29 cellular contexts compared by ENCODE assay signal in the genomic region with DNA sequence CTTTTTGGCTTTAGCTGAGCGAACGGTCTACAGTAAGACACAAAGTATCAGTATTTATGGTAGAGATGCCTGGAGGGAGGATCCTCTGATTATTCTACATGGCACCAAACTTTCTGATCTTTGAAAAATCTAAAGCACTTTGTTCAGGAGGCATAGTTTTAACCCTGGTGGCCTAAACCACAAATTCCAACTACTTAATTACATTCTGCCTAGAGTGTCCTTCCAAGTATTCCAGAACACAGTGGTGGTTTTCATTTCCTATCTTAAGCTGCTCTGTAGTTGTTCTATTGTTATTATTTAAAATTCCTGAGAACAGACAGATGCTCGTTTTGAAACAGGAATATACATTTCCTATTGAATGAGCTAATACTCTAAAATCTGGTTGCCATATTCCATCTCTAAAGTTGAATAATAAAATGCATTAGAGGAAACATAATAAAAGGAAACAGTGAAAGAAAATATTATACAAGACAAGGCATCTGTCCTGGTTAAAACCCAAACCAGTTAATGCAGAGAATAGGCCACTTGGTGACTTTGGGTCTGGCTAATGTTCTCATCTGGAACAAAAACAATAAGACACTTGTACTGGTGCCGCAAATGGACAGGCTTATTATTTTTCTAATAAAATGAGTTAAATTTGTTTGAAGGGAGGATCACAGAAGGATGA.
DNase-seq lines count a peak whose midpoint lies in the region; ATAC-seq and TF ChIP-seq lines count a peak whose summit lies in the region.
"Had no signal": no experiment of that assay in that cellular context is flagged by ENCODE, and none has a peak within 500 bp of the region (broad histone marks: within the 10 kb centered on the region; RNA-seq: fewer than 3 reads in every experiment).

No MANE protein-coding gene starts in this region.

- no peaks in the 10 kb centered on the region for H3K4me1 ChIP-seq in mammary epithelial cell (ENCODE audit: insufficient read depth, low read length)
- H3K4me1 ChIP-seq in mesenchymal stem cell (ENCODE audit: control insufficient read depth, insufficient read depth, low read depth, low read length) = no peaks in the 10 kb centered on the region
- no peaks in the 10 kb centered on the region for H3K4me1 ChIP-seq in Karpas-422 (ENCODE audit: low read length)
- H3K4me1 ChIP-seq: BE2C, parathyroid adenoma, Peyer's patch, right lobe of liver, uterus had no signal

- dilution Hi-C loops in mammary epithelial cell (cut with HindIII; ENCODE audit: low sequenced_read_pairs) = no loop called here

- ATAC-seq in GM18870 (IDR thresholded peaks at IDR 0.05; ENCODE audit: unreplicated experiment) = no peak
- ATAC-seq: heart right ventricle; right lobe of liver; stimulated activated naive B cell treated with anti-CD40 and anti-IgM and Interleukin-4, amounts not matched to agents 10 μg/mL and 1 μg/mL and 100 μg/mL, for 72 hours had no signal

- intact Hi-C loops in mammary epithelial cell (cut with micrococcal nuclease) = no loop called here

- H3K18ac ChIP-seq in mesenchymal stem cell (ENCODE audit: low read depth in 1 of 2, low read length in 2 of 2) = peak overlapping the region in 1 of 2 experiments; percentile 21

- H3K9ac ChIP-seq in mammary epithelial cell (ENCODE audit: insufficient read depth, low read length) (no peak overlapping the region), mesenchymal stem cell (ENCODE audit: low read length) (no peak overlapping the region), Karpas-422 (ENCODE audit: low read length) (no peak overlapping the region)
- H3K9ac ChIP-seq: parathyroid adenoma had no signal

- H4K91ac ChIP-seq in mesenchymal stem cell (ENCODE audit: low read length) = no peak overlapping the region

- no peak overlapping the region for H2BK5ac ChIP-seq in mesenchymal stem cell (ENCODE audit: low read depth, low read length, poor library complexity, severe bottlenecking)

- no peaks in the 10 kb centered on the region for H3K9me2 ChIP-seq in Karpas-422 (replicated peaks; ENCODE audit: insufficient read depth, low read length)

- H2BK120ac ChIP-seq in mesenchymal stem cell (ENCODE audit: low read depth, low read length) = peak overlapping the region; percentile 42

- H3K79me2 ChIP-seq in mammary epithelial cell (ENCODE audit: insufficient read depth, low read length) = no peaks in the 10 kb centered on the region
- no peaks in the 10 kb centered on the region for H3K79me2 ChIP-seq in Karpas-422 (ENCODE audit: low read length)
- H3K79me2 ChIP-seq: parathyroid adenoma had no signal

- H3K4ac ChIP-seq in mesenchymal stem cell (ENCODE audit: low read depth in 1 of 2, low read length in 2 of 2) = no peak overlapping the region

- no TSS peak for BruUV-seq in mammary epithelial cell (replicated peaks; lab: Mats Ljungman, UMichigan)

- no peak overlapping the region for H2BK15ac ChIP-seq in mesenchymal stem cell (ENCODE audit: low read depth, poor library complexity, severe bottlenecking)

- H3K4me2 ChIP-seq in mammary epithelial cell (ENCODE audit: insufficient read depth, low read depth, low read length) (peak overlapping the region; percentile 9), mesenchymal stem cell (ENCODE audit: low read length, poor library complexity, severe bottlenecking) (no peak overlapping the region), Karpas-422 (ENCODE audit: low read depth, low read length, poor library complexity, severe bottlenecking) (no peak overlapping the region)

- DNase-seq in AG04449 (ENCODE audit: low read depth, low spot score) = peak; percentile 31
- DNase-seq in M059J (ENCODE audit: low read depth) = peak; percentile 33
- DNase-seq in mammary epithelial cell = no peak
- DNase-seq in mesenchymal stem cell = peak; percentile 32
- DNase-seq in NAMALWA (ENCODE audit: low spot score) = no peak
- DNase-seq in Karpas-422 = no peak
- DNase-seq in activated CD4-positive, alpha-beta T cell treated with anti-CD3 and anti-CD28 coated beads for 48 hours = no peak
- DNase-seq: activated CD4-positive, alpha-beta T cell treated with anti-CD3 and anti-CD28 coated beads, Interleukin-2, amount 50 U/mL, for 4 hours; activated CD4-positive, CD25-positive, alpha-beta regulatory T cell; activated naive CD4-positive, alpha-beta T cell treated with anti-CD3 and anti-CD28 coated beads, Interleukin-2, amount 10 ng/mL, durations not matched to agents 7 days and 5 days; BE2C; CD8-positive, alpha-beta memory T cell; DMS53; GF-D8; H7; heart right ventricle; kidney glomerular epithelial cell; NCI-H1417; NCI-H2029 treated with DMSO at 0.1 percent for 48 hours; NCI-H2227 treated with DMSO at 0.1 percent for 48 hours; NCI-H69; Peyer's patch; right lobe of liver; stimulated activated CD4-positive, alpha-beta T cell treated with anti-CD3 and anti-CD28 coated beads, Interleukin-4, amount 100 ng/mL, for 4 hours; stimulated activated naive B cell treated with anti-CD40 and anti-IgM and Interleukin-4, amounts not matched to agents 10 μg/mL and 1 μg/mL and 100 μg/mL, for 72 hours; uterus had no signal

- H3K36me3 ChIP-seq in mammary epithelial cell (ENCODE audit: insufficient read depth, low read length) (no peaks in the 10 kb centered on the region), mesenchymal stem cell (ENCODE audit: control insufficient read depth in 1 of 2, insufficient read depth in 2 of 2, low read depth in 1 of 2, low read length in 2 of 2) (no peaks in the 10 kb centered on the region), Karpas-422 (ENCODE audit: insufficient read depth, low read length) (no peaks in the 10 kb centered on the region)
- H3K36me3 ChIP-seq: BE2C, heart right ventricle, Peyer's patch, right lobe of liver, uterus had no signal

- WGBS in mammary epithelial cell (ENCODE audit: low coverage, missing lambda C conversion rate) = 30% methylated on average over 4 of the region's 4 CpGs
- WGBS in mesenchymal stem cell = 93% methylated on average over 3 of the region's 4 CpGs

- H2BK12ac ChIP-seq in mesenchymal stem cell (ENCODE audit: low read length in 2 of 2) = peak overlapping the region in 1 of 2 experiments; percentile 69

- H3K23ac ChIP-seq in mesenchymal stem cell (ENCODE audit: low read length in 2 of 2) = no peak overlapping the region

- H3K14ac ChIP-seq in mesenchymal stem cell (ENCODE audit: low read length in 2 of 2) = no peak overlapping the region

- H3K4me3 ChIP-seq in AG04449 (ENCODE audit: low read depth, low read length) (no peak overlapping the region), mammary epithelial cell (replicated peaks in 1 of 3; ENCODE audit: insufficient read depth in 1 of 3, low read depth in 2 of 3, low read length in 3 of 3) (no peak overlapping the region), mesenchymal stem cell (ENCODE audit: insufficient read depth in 1 of 2, low read depth in 1 of 2, low read length in 2 of 2) (no peak overlapping the region), Karpas-422 (ENCODE audit: low read length) (no peak overlapping the region)
- H3K4me3 ChIP-seq: heart right ventricle, Peyer's patch, right lobe of liver, uterus had no signal

- in situ Hi-C loops in mammary epithelial cell (cut with MboI; ENCODE audit: low sequenced_read_pairs in 2 of 2) = no loop called here

- H2AK5ac ChIP-seq in mesenchymal stem cell (ENCODE audit: low read length, severe bottlenecking) = no peak overlapping the region

- H3K79me1 ChIP-seq in mesenchymal stem cell (replicated peaks; ENCODE audit: low read length, poor library complexity, severe bottlenecking) = no peaks in the 10 kb centered on the region

- H3K27ac ChIP-seq in mammary epithelial cell (ENCODE audit: insufficient read depth, low read depth, low read length) (no peak overlapping the region), mesenchymal stem cell (ENCODE audit: low read length, poor library complexity, severe bottlenecking) (no peak overlapping the region), Karpas-422 (ENCODE audit: low read length) (no peak overlapping the region)
- H3K27ac ChIP-seq: epithelial cell of prostate, parathyroid adenoma, Peyer's patch, right lobe of liver, uterus had no signal

- H4K8ac ChIP-seq in mesenchymal stem cell (ENCODE audit: low read length) = no peak overlapping the region

- H2AFZ ChIP-seq in mammary epithelial cell (ENCODE audit: low read depth, low read length) (peak overlapping the region; percentile 85), mesenchymal stem cell (ENCODE audit: low read depth, low read length) (no peak overlapping the region), Karpas-422 (ENCODE audit: low read length) (no peak overlapping the region)
- H2AFZ ChIP-seq: parathyroid adenoma had no signal

- H3K9me3 ChIP-seq in mammary epithelial cell (replicated peaks; ENCODE audit: insufficient read depth, low read length) (no peaks in the 10 kb centered on the region), mesenchymal stem cell (ENCODE audit: control insufficient read depth, low read length) (no peaks in the 10 kb centered on the region), Karpas-422 (ENCODE audit: low read length) (no peaks in the 10 kb centered on the region; the same call in 1 of the 2 replicates)
- H3K9me3 ChIP-seq: BE2C, Peyer's patch, right lobe of liver, uterus had no signal

- no peaks in the 10 kb centered on the region for H3K27me3 ChIP-seq in mammary epithelial cell (ENCODE audit: insufficient read depth, low read length)
- no peaks in the 10 kb centered on the region for H3K27me3 ChIP-seq in mesenchymal stem cell (ENCODE audit: control insufficient read depth in 1 of 2, insufficient read depth in 1 of 2, low read length in 2 of 2)
- no peaks in the 10 kb centered on the region for H3K27me3 ChIP-seq in Karpas-422 (ENCODE audit: low read length)
- H3K27me3 ChIP-seq: BE2C, heart right ventricle, Peyer's patch, right lobe of liver, uterus had no signal

- H4K20me1 ChIP-seq in mammary epithelial cell (ENCODE audit: insufficient read depth, low read length) (no peaks in the 10 kb centered on the region), Karpas-422 (ENCODE audit: insufficient read depth, low read depth, low read length) (no peaks in the 10 kb centered on the region)

- CTCF ChIA-PET in AG04449 (lab: Yijun Ruan, JAX) (interaction anchor here (1.2 kb wide), 1 partner anchor 26 kb away, joined by 3 read pairs; no protein-coding TSS in a partner anchor), mammary epithelial cell (lab: Charles Lee; ENCODE audit: low non-redundant PET) (no interaction called here)

- TF ChIP-seq CTCF in AG04449 (IDR thresholded peaks at IDR 0.05; ENCODE audit: insufficient read depth, low read length, missing control alignments) = no peak
- no peak for TF ChIP-seq CTCF in mammary epithelial cell (conservative IDR thresholded peaks at IDR 0.05 in 1 of 2, IDR thresholded peaks at IDR 0.05 in 1 of 2; ENCODE audit: extremely low read depth in 1 of 2, insufficient read depth in 1 of 2, low read depth in 1 of 2, low read length in 2 of 2)

- POLR2A ChIA-PET in AG04449 (lab: Yijun Ruan, JAX) = no interaction called here

Comparison
In these comparisons a context has a peak if more than half of its experiments do, and no peak if none do; other contexts are left out.
1. DNase-seq: peak in AG04449 (single experiment), M059J (single experiment) and mesenchymal stem cell (single experiment); none in mammary epithelial cell (single experiment), NAMALWA (single experiment), Karpas-422 (single experiment) and activated CD4-positive, alpha-beta T cell treated with anti-CD3 and anti-CD28 coated beads for 48 hours (single experiment).